In genomic region chr12:19999793-20000138, GRCh38 we compare ENCODE assay signal across 25 cellular contexts.
"Had no signal": no experiment of that assay in that cellular context is flagged by ENCODE, and none has a peak within 500 bp of the region (broad histone marks: within the 10 kb centered on the region; RNA-seq: fewer than 3 reads in every experiment).

No MANE protein-coding gene starts in this region.

- H3K27me3 Mint-ChIP-seq: activated naive CD8-positive, alpha-beta T cell; stimulated activated naive B cell treated with anti-CD40 and anti-IgM and Interleukin-4, amounts not matched to agents 10 μg/mL and 1 μg/mL and 100 μg/mL, for 72 hours had no signal

- H3K27ac ChIP-seq: adrenal gland, foreskin keratinocyte, pancreas, vagina had no signal

- H3K4me3 ChIP-seq: adrenal gland, lung, pancreas, smooth muscle cell, vagina had no signal

- H3K27ac Mint-ChIP-seq: activated naive CD8-positive, alpha-beta T cell; activated T-helper 2 cell treated with anti-CD3 and anti-CD28 coated beads, Interferon-gamma antibody, Interleukin-2, Interleukin-4, amounts not matched to agents 10 μg/mL and 5 μg/mL and 100 μg/mL, durations not matched to agents 14 hours and 24 hours and 36 hours; naive thymus-derived CD8-positive, alpha-beta T cell; stimulated activated naive B cell treated with anti-CD40 and anti-IgM and Interleukin-4, amounts not matched to agents 10 μg/mL and 1 μg/mL and 100 μg/mL, for 72 hours; T-helper 1 cell treated with Interleukin-12 subunit alpha and Interleukin-12 subunit beta and Interleukin-4 antibody, amounts not matched to agents 30 μg/mL and 1 μg/mL, for 36 hours; type B pancreatic cell had no signal

- H3K4me3 Mint-ChIP-seq: activated naive CD8-positive, alpha-beta T cell; activated T-cell treated with anti-CD3 and anti-CD28 coated beads, Interleukin-2, amount 50 U/mL, for 4 hours; naive thymus-derived CD8-positive, alpha-beta T cell; stimulated activated naive B cell treated with anti-CD40 and anti-IgM and Interleukin-4, amounts not matched to agents 10 μg/mL and 1 μg/mL and 100 μg/mL, for 72 hours; T-helper 1 cell treated with Interleukin-12 subunit alpha and Interleukin-12 subunit beta and Interleukin-4 antibody, amounts not matched to agents 30 μg/mL and 1 μg/mL, for 36 hours; type B pancreatic cell; WTC11 had no signal

- H3K4me1 Mint-ChIP-seq: naive thymus-derived CD8-positive, alpha-beta T cell; stimulated activated naive B cell treated with anti-CD40 and anti-IgM and Interleukin-4, amounts not matched to agents 10 μg/mL and 1 μg/mL and 100 μg/mL, for 72 hours had no signal

- ATAC-seq: activated T-cell treated with anti-CD3 and anti-CD28 coated beads, Interleukin-2, amount 50 U/mL, for 4 hours; foreskin keratinocyte; naive thymus-derived CD8-positive, alpha-beta T cell; pancreas; sciatic nerve; stimulated activated naive B cell treated with anti-CD40 and anti-IgM and Interleukin-4, amounts not matched to agents 10 μg/mL and 1 μg/mL and 100 μg/mL, for 72 hours; WTC11 had no signal

- H3K36me3 ChIP-seq: adrenal gland, pancreas, vagina had no signal

- H3K4me1 ChIP-seq: adrenal gland, foreskin keratinocyte, vagina had no signal

- FAIRE-seq: astrocyte, bronchial epithelial cell, pancreas had no signal

- H3K9me3 Mint-ChIP-seq: activated T-cell treated with anti-CD3 and anti-CD28 coated beads, Interleukin-2, amount 50 U/mL, for 4 hours had no signal

- H3K9me3 ChIP-seq: adrenal gland, pancreas, vagina had no signal

- DNase-seq: activated CD8-positive, alpha-beta memory T cell treated with anti-CD3 and anti-CD28 coated beads for 24 hours; activated CD8-positive, alpha-beta memory T cell treated with anti-CD3 and anti-CD28 coated beads, Interleukin-2, amount 50 U/mL, for 4 hours; activated naive CD4-positive, alpha-beta T cell; activated T-cell treated with anti-CD3 and anti-CD28 coated beads, Interleukin-2, amount 50 U/mL, for 4 hours; adrenal gland; effector CD4-positive, alpha-beta T cell; foreskin keratinocyte; hypothalamus; left cardiac atrium; naive thymus-derived CD8-positive, alpha-beta T cell; pancreas; stimulated activated CD4-positive, alpha-beta T cell treated with anti-CD3 and anti-CD28 coated beads, Interleukin-15, amount 100 ng/mL, for 24 hours; stimulated activated naive B cell treated with anti-CD40 and anti-IgM and Interleukin-4, amounts not matched to agents 10 μg/mL and 1 μg/mL and 100 μg/mL, for 72 hours; T1000 had no signal

- H3K27me3 ChIP-seq: adrenal gland, foreskin keratinocyte, vagina had no signal

- H3K36me3 Mint-ChIP-seq: activated naive CD8-positive, alpha-beta T cell; naive thymus-derived CD8-positive, alpha-beta T cell; stimulated activated naive B cell treated with anti-CD40 and anti-IgM and Interleukin-4, amounts not matched to agents 10 μg/mL and 1 μg/mL and 100 μg/mL, for 72 hours; type B pancreatic cell; WTC11 had no signal
